14 cellular contexts compared by ENCODE assay signal in the genomic region with DNA sequence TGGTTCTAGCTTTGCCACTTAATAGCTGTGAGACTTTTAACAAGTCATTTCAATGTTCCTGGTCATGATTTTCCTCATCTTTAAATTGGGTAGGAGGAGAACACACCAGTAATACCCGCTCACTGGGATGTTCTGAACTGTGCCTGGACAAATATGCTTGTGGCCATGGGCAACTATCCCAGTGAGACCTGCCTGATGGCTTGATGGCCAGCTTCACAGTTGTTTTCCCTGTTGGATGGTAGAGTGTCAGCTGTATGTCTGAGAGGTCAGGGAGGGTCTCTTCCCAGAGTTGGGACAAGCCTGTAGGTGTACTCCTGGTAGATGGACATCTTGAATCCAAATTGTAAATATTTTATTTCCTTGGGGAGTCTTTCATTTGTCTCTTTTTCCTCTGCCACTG.
"Had no signal": no experiment of that assay in that cellular context is flagged by ENCODE, and none has a peak within 500 bp of the region (broad histone marks: within the 10 kb centered on the region; RNA-seq: fewer than 3 reads in every experiment).

No MANE protein-coding gene starts in this region.

- H3K36me3 Mint-ChIP-seq: activated naive CD4-positive, alpha-beta T cell treated with anti-CD3 and anti-CD28 coated beads, Interleukin-2, amount 50 U/mL, for 72 hours; brain; immature natural killer cell; stimulated activated effector memory CD8-positive, alpha-beta T cell treated with anti-CD3 and anti-CD28 coated beads, Interleukin-12 subunit alpha, Interleukin-12 subunit beta, amount 100 ng/mL, for 72 hours had no signal

- H3K9me3 Mint-ChIP-seq: activated naive CD4-positive, alpha-beta T cell treated with anti-CD3 and anti-CD28 coated beads, Interleukin-2, amount 50 U/mL, for 72 hours; immature natural killer cell; neural crest cell; stimulated activated effector memory CD8-positive, alpha-beta T cell treated with anti-CD3 and anti-CD28 coated beads, Interleukin-12 subunit alpha, Interleukin-12 subunit beta, amount 100 ng/mL, for 72 hours had no signal

- H3K36me3 ChIP-seq: pancreas, upper lobe of left lung had no signal

- H3K4me3 ChIP-seq: pancreas, upper lobe of left lung had no signal

- H3K27me3 ChIP-seq: dorsolateral prefrontal cortex, pancreas, upper lobe of left lung had no signal

- H3K9me3 ChIP-seq: pancreas, upper lobe of left lung had no signal

- H3K4me1 ChIP-seq: pancreas, upper lobe of left lung had no signal

- DNase-seq: activated effector memory CD4-positive, alpha-beta T cell treated with Interleukin-2 at 50 U/mL for 16 hours; amniotic stem cell; dorsolateral prefrontal cortex; glutamatergic neuron; immature natural killer cell; left cardiac atrium; mammary epithelial cell; pancreas; T-helper 17 cell; upper lobe of left lung had no signal

- H3K27ac Mint-ChIP-seq: activated naive CD4-positive, alpha-beta T cell treated with anti-CD3 and anti-CD28 coated beads, Interleukin-2, amount 50 U/mL, for 72 hours; immature natural killer cell; stimulated activated effector memory CD8-positive, alpha-beta T cell treated with anti-CD3 and anti-CD28 coated beads, Interleukin-12 subunit alpha, Interleukin-12 subunit beta, amount 100 ng/mL, for 72 hours; T-helper 17 cell had no signal

- H3K4me3 Mint-ChIP-seq: immature natural killer cell; neural crest cell; stimulated activated effector memory CD8-positive, alpha-beta T cell treated with anti-CD3 and anti-CD28 coated beads, Interleukin-12 subunit alpha, Interleukin-12 subunit beta, amount 100 ng/mL, for 72 hours; T-helper 17 cell had no signal

- H3K4me1 Mint-ChIP-seq: immature natural killer cell; stimulated activated effector memory CD8-positive, alpha-beta T cell treated with anti-CD3 and anti-CD28 coated beads, Interleukin-12 subunit alpha, Interleukin-12 subunit beta, amount 100 ng/mL, for 72 hours had no signal

- ATAC-seq: activated naive CD4-positive, alpha-beta T cell treated with anti-CD3 and anti-CD28 coated beads, Interleukin-2, amount 50 U/mL, for 72 hours; stimulated activated effector memory CD8-positive, alpha-beta T cell treated with anti-CD3 and anti-CD28 coated beads, Interleukin-12 subunit alpha, Interleukin-12 subunit beta, amount 100 ng/mL, for 72 hours; T-helper 17 cell had no signal
